ENCODE assay signal across 25 cellular contexts in genomic region chr7:54336800-54337199, GRCh38.
"Had no signal": no experiment of that assay in that cellular context is flagged by ENCODE, and none has a peak within 500 bp of the region (broad histone marks: within the 10 kb centered on the region; RNA-seq: fewer than 3 reads in every experiment).

No MANE protein-coding gene starts in this region.

- H3K27me3 ChIP-seq: esophagus squamous epithelium, ovary, sigmoid colon, vagina had no signal

- H3K27ac ChIP-seq: esophagus squamous epithelium, lower lobe of right lung, ovary, psoas muscle, sigmoid colon, skin epidermis, vagina had no signal

- ATAC-seq: effector memory CD8-positive, alpha-beta T cell; left colon; lower lobe of right lung; natural killer cell treated with Interleukin-12 subunit alpha and Interleukin-12 subunit beta and Interleukin-15 and Interleukin-18, amount 100 ng/mL, for 72 hours; psoas muscle; right cardiac atrium; stimulated activated naive B cell treated with anti-CD40 and anti-IgM and Interleukin-4, amounts not matched to agents 10 μg/mL and 1 μg/mL and 100 μg/mL, for 72 hours had no signal

- H3K9me3 ChIP-seq: esophagus squamous epithelium, lower lobe of right lung, ovary, psoas muscle, sigmoid colon, vagina had no signal

- H3K4me1 ChIP-seq: esophagus squamous epithelium, left ventricle myocardium inferior, lower lobe of right lung, psoas muscle, sigmoid colon, vagina had no signal

- H3K4me3 ChIP-seq: esophagus squamous epithelium, left ventricle myocardium inferior, lower lobe of right lung, ovary, psoas muscle, sigmoid colon, skin epidermis, vagina had no signal

- H3K36me3 ChIP-seq: esophagus squamous epithelium, left ventricle myocardium inferior, lower lobe of right lung, ovary, sigmoid colon, vagina had no signal

- DNase-seq: cortex of kidney; effector memory CD8-positive, alpha-beta T cell; erythroblast; esophagus squamous epithelium; foreskin melanocyte; hypothalamus; immature natural killer cell; islet precursor cell; kidney glomerular epithelial cell; left colon; left ventricle myocardium inferior; lower lobe of right lung; naive B cell; ovary; posterior cingulate gyrus; psoas muscle; right cardiac atrium; sigmoid colon; stimulated activated CD4-positive, alpha-beta T cell treated with anti-CD3 and anti-CD28 coated beads, Interleukin-15, amount 100 ng/mL, for 24 hours; stimulated activated CD4-positive, alpha-beta T cell treated with anti-CD3 and anti-CD28 coated beads, Interleukin-2, amount 100 ng/mL, for 48 hours; stimulated activated naive B cell treated with anti-CD40 and anti-IgM and Interleukin-4, amounts not matched to agents 10 μg/mL and 1 μg/mL and 100 μg/mL, for 72 hours; trophoblast cell had no signal
